Comparison of ENCODE assay signal across 1 cellular context in the genomic region with DNA sequence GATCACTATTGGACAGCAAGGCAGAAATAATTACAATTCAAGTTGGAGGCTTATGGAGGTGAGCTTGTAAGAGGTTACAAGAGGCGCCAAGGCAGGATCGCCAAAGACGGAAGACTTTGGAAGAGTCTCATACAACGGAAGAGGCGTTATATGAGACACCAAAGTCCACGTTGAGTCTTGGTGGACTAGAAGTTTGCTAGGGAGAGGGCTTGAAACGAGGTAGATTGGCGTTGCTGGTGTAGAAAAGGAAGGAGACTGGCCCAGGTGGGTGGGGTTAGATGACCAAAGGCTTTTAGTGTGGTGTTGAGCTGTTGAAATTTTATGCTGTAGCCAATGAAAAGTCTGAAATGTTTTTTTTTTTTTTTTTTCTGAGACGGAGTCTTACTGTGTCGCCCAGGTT.
TF ChIP-seq lines count a peak whose summit lies in the region.

No MANE protein-coding gene starts in this region.

TF ChIP-seq in WTC11, 78 proteins besides CTCF, POLR2A, EP300 and RAD21 (continued from another document):
- TF ChIP-seq, protein P1, sequence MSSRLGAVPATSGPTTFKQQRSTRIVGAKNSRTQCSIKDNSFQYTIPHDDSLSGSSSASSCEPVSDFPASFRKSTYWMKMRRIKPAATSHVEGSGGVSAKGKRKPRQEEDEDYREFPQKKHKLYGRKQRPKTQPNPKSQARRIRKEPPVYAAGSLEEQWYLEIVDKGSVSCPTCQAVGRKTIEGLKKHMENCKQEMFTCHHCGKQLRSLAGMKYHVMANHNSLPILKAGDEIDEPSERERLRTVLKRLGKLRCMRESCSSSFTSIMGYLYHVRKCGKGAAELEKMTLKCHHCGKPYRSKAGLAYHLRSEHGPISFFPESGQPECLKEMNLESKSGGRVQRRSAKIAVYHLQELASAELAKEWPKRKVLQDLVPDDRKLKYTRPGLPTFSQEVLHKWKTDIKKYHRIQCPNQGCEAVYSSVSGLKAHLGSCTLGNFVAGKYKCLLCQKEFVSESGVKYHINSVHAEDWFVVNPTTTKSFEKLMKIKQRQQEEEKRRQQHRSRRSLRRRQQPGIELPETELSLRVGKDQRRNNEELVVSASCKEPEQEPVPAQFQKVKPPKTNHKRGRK (CRISPR knock-in tag; IDR thresholded peaks at IDR 0.05; ENCODE audit: borderline replicate concordance): no peak
- TF ChIP-seq, protein P2, sequence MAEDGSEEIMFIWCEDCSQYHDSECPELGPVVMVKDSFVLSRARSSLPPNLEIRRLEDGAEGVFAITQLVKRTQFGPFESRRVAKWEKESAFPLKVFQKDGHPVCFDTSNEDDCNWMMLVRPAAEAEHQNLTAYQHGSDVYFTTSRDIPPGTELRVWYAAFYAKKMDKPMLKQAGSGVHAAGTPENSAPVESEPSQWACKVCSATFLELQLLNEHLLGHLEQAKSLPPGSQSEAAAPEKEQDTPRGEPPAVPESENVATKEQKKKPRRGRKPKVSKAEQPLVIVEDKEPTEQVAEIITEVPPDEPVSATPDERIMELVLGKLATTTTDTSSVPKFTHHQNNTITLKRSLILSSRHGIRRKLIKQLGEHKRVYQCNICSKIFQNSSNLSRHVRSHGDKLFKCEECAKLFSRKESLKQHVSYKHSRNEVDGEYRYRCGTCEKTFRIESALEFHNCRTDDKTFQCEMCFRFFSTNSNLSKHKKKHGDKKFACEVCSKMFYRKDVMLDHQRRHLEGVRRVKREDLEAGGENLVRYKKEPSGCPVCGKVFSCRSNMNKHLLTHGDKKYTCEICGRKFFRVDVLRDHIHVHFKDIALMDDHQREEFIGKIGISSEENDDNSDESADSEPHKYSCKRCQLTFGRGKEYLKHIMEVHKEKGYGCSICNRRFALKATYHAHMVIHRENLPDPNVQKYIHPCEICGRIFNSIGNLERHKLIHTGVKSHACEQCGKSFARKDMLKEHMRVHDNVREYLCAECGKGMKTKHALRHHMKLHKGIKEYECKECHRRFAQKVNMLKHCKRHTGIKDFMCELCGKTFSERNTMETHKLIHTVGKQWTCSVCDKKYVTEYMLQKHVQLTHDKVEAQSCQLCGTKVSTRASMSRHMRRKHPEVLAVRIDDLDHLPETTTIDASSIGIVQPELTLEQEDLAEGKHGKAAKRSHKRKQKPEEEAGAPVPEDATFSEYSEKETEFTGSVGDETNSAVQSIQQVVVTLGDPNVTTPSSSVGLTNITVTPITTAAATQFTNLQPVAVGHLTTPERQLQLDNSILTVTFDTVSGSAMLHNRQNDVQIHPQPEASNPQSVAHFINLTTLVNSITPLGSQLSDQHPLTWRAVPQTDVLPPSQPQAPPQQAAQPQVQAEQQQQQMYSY (CRISPR knock-in tag; IDR thresholded peaks at IDR 0.05): no peak
- TF ChIP-seq NFATC4 (CRISPR knock-in tag; IDR thresholded peaks at IDR 0.05): no peak
- TF ChIP-seq, protein P3, sequence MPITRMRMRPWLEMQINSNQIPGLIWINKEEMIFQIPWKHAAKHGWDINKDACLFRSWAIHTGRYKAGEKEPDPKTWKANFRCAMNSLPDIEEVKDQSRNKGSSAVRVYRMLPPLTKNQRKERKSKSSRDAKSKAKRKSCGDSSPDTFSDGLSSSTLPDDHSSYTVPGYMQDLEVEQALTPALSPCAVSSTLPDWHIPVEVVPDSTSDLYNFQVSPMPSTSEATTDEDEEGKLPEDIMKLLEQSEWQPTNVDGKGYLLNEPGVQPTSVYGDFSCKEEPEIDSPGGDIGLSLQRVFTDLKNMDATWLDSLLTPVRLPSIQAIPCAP (CRISPR knock-in tag; IDR thresholded peaks at IDR 0.05): no peak
- TF ChIP-seq FOXJ3 (CRISPR knock-in tag; IDR thresholded peaks at IDR 0.05; ENCODE audit: borderline replicate concordance): no peak
- TF ChIP-seq ELF4 (CRISPR knock-in tag; IDR thresholded peaks at IDR 0.05; ENCODE audit: low read depth): no peak
- TF ChIP-seq, protein P4, sequence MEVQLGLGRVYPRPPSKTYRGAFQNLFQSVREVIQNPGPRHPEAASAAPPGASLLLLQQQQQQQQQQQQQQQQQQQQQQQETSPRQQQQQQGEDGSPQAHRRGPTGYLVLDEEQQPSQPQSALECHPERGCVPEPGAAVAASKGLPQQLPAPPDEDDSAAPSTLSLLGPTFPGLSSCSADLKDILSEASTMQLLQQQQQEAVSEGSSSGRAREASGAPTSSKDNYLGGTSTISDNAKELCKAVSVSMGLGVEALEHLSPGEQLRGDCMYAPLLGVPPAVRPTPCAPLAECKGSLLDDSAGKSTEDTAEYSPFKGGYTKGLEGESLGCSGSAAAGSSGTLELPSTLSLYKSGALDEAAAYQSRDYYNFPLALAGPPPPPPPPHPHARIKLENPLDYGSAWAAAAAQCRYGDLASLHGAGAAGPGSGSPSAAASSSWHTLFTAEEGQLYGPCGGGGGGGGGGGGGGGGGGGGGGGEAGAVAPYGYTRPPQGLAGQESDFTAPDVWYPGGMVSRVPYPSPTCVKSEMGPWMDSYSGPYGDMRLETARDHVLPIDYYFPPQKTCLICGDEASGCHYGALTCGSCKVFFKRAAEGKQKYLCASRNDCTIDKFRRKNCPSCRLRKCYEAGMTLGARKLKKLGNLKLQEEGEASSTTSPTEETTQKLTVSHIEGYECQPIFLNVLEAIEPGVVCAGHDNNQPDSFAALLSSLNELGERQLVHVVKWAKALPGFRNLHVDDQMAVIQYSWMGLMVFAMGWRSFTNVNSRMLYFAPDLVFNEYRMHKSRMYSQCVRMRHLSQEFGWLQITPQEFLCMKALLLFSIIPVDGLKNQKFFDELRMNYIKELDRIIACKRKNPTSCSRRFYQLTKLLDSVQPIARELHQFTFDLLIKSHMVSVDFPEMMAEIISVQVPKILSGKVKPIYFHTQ (CRISPR knock-in tag; IDR thresholded peaks at IDR 0.05): no peak
- TF ChIP-seq GRHL2 (CRISPR knock-in tag; IDR thresholded peaks at IDR 0.05; ENCODE audit: insufficient replicate concordance, severe bottlenecking): no peak
- TF ChIP-seq, protein P5, sequence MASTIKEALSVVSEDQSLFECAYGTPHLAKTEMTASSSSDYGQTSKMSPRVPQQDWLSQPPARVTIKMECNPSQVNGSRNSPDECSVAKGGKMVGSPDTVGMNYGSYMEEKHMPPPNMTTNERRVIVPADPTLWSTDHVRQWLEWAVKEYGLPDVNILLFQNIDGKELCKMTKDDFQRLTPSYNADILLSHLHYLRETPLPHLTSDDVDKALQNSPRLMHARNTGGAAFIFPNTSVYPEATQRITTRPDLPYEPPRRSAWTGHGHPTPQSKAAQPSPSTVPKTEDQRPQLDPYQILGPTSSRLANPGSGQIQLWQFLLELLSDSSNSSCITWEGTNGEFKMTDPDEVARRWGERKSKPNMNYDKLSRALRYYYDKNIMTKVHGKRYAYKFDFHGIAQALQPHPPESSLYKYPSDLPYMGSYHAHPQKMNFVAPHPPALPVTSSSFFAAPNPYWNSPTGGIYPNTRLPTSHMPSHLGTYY (CRISPR knock-in tag; IDR thresholded peaks at IDR 0.05): no peak
- no peak for TF ChIP-seq ZNF671 (CRISPR knock-in tag; IDR thresholded peaks at IDR 0.05)
- TF ChIP-seq, protein P6, sequence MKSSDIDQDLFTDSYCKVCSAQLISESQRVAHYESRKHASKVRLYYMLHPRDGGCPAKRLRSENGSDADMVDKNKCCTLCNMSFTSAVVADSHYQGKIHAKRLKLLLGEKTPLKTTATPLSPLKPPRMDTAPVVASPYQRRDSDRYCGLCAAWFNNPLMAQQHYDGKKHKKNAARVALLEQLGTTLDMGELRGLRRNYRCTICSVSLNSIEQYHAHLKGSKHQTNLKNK (CRISPR knock-in tag; IDR thresholded peaks at IDR 0.05): no peak
